Comparison of ENCODE assay signal across 26 cellular contexts in genomic region chr4:176718881-176719280, GRCh38.
"Had no signal": no experiment of that assay in that cellular context is flagged by ENCODE, and none has a peak within 500 bp of the region (broad histone marks: within the 10 kb centered on the region; RNA-seq: fewer than 3 reads in every experiment).

No MANE protein-coding gene starts in this region.

- DNase-seq: activated CD4-positive, alpha-beta memory T cell treated with anti-CD3 and anti-CD28 coated beads for 36 hours; activated CD4-positive, alpha-beta T cell treated with anti-CD3 and anti-CD28 coated beads for 36 hours; activated CD4-positive, alpha-beta T cell treated with anti-CD3 and anti-CD28 coated beads, Interleukin-2, amount 10 ng/mL, durations not matched to agents 24 days and 14 days; activated CD4-positive, CD25-positive, alpha-beta regulatory T cell; activated CD4-positive, CD25-positive, alpha-beta regulatory T cell treated with anti-CD3 and anti-CD28 coated beads, Interleukin-2, amount 50 U/mL, for 72 hours; activated CD8-positive, alpha-beta memory T cell treated with anti-CD3 and anti-CD28 coated beads, Interleukin-2, amount 10 ng/mL, durations not matched to agents 7 days and 5 days; activated CD8-positive, alpha-beta memory T cell treated with anti-CD3 and anti-CD28 coated beads, Interleukin-2, amount 50 U/mL, for 4 hours; activated CD8-positive, alpha-beta T cell treated with anti-CD3 and anti-CD28 coated beads, Interleukin-2, amount 10 ng/mL, durations not matched to agents 7 days and 5 days; activated gamma-delta T cell; activated naive CD4-positive, alpha-beta T cell; activated naive CD4-positive, alpha-beta T cell treated with anti-CD3 and anti-CD28 coated beads, Interleukin-2, amount 10 ng/mL, durations not matched to agents 7 days and 5 days; activated naive CD8-positive, alpha-beta T cell treated with anti-CD3 and anti-CD28 coated beads, Interleukin-2, amount 10 ng/mL, durations not matched to agents 7 days and 5 days; activated T-cell treated with anti-CD3 and anti-CD28 coated beads, Interleukin-2, amount 50 U/mL, for 1 hour; activated T-cell treated with anti-CD3 and anti-CD28 coated beads, Interleukin-2, amount 50 U/mL, for 72 hours; central memory CD4-positive, alpha-beta T cell; cerebellar nuclear complex; colonic mucosa; effector CD8-positive, alpha-beta T cell; glutamatergic neuron; heart left ventricle; T-helper 2 cell had no signal

- H3K27me3 ChIP-seq: ascending aorta, breast epithelium, cardiac muscle cell, colonic mucosa, heart left ventricle had no signal

- H3K9me3 ChIP-seq: ascending aorta, breast epithelium, colonic mucosa had no signal

- H3K4me1 ChIP-seq: ascending aorta, breast epithelium, colonic mucosa had no signal

- H3K27ac ChIP-seq: ascending aorta, breast epithelium, cardiac muscle cell, colonic mucosa, epithelial cell of prostate, heart left ventricle had no signal

- H3K4me3 ChIP-seq: ascending aorta, breast epithelium, cardiac muscle cell, colonic mucosa, heart left ventricle had no signal

- ATAC-seq: activated CD4-positive, alpha-beta T cell treated with anti-CD3 and anti-CD28 coated beads for 36 hours; activated CD8-positive, alpha-beta memory T cell treated with anti-CD3 and anti-CD28 coated beads, Interleukin-2, amount 10 ng/mL, durations not matched to agents 7 days and 5 days; activated CD8-positive, alpha-beta T cell treated with anti-CD3 and anti-CD28 coated beads, Interleukin-2, amount 10 ng/mL, durations not matched to agents 7 days and 5 days; activated naive CD4-positive, alpha-beta T cell treated with anti-CD3 and anti-CD28 coated beads, Interleukin-2, amount 50 U/mL, for 72 hours; activated T-cell treated with anti-CD3 and anti-CD28 coated beads, Interleukin-2, amount 50 U/mL, for 72 hours; heart left ventricle had no signal

- H3K36me3 ChIP-seq: ascending aorta, breast epithelium, cardiac muscle cell, colonic mucosa, heart left ventricle had no signal
